In genomic region chr2:190783513-190784263, GRCh38 we compare ENCODE assay signal across 33 cellular contexts.
"Had no signal": no experiment of that assay in that cellular context is flagged by ENCODE, and none has a peak within 500 bp of the region (broad histone marks: within the 10 kb centered on the region; RNA-seq: fewer than 3 reads in every experiment).

No MANE protein-coding gene starts in this region.

- H3K4me3 Mint-ChIP-seq: activated CD4-positive, alpha-beta memory T cell treated with anti-CD3 and anti-CD28 coated beads, Interleukin-2, amount 10 ng/mL, durations not matched to agents 7 days and 5 days; activated CD4-positive, alpha-beta T cell treated with anti-CD3 and anti-CD28 coated beads for 36 hours; activated CD8-positive, alpha-beta memory T cell treated with anti-CD3 and anti-CD28 coated beads, Interleukin-2, amount 10 ng/mL, durations not matched to agents 7 days and 5 days; activated naive CD8-positive, alpha-beta T cell treated with anti-CD3 and anti-CD28 coated beads, Interleukin-2, amount 10 ng/mL, durations not matched to agents 7 days and 5 days; brain had no signal

- H3K27me3 Mint-ChIP-seq: activated CD4-positive, alpha-beta T cell treated with anti-CD3 and anti-CD28 coated beads for 36 hours; activated CD8-positive, alpha-beta memory T cell treated with anti-CD3 and anti-CD28 coated beads, Interleukin-2, amount 10 ng/mL, durations not matched to agents 7 days and 5 days had no signal

- H3K36me3 Mint-ChIP-seq: activated naive CD8-positive, alpha-beta T cell treated with anti-CD3 and anti-CD28 coated beads, Interleukin-2, amount 10 ng/mL, durations not matched to agents 7 days and 5 days had no signal

- H3K9me3 Mint-ChIP-seq: activated CD4-positive, alpha-beta memory T cell treated with anti-CD3 and anti-CD28 coated beads, Interleukin-2, amount 10 ng/mL, durations not matched to agents 7 days and 5 days had no signal

- H3K36me3 ChIP-seq: adrenal gland, MG63, SJCRH30 had no signal

- H3K9me3 ChIP-seq: adrenal gland, MG63 had no signal

- H3K27ac ChIP-seq: adrenal gland, SJCRH30, SK-N-MC had no signal

- DNase-seq: activated CD4-positive, alpha-beta memory T cell treated with anti-CD3 and anti-CD28 coated beads, Interleukin-2, amount 10 ng/mL, durations not matched to agents 7 days and 5 days; activated CD4-positive, alpha-beta T cell treated with anti-CD3 and anti-CD28 coated beads for 36 hours; activated CD4-positive, alpha-beta T cell treated with anti-CD3 and anti-CD28 coated beads, Interleukin-2, amount 50 U/mL, for 1 hour; activated CD8-positive, alpha-beta memory T cell treated with anti-CD3 and anti-CD28 coated beads for 24 hours; activated CD8-positive, alpha-beta memory T cell treated with anti-CD3 and anti-CD28 coated beads, Interleukin-2, amount 10 ng/mL, durations not matched to agents 7 days and 5 days; activated CD8-positive, alpha-beta memory T cell treated with anti-CD3 and anti-CD28 coated beads, Interleukin-2, amount 50 U/mL, for 48 hours; activated effector memory CD4-positive, alpha-beta T cell treated with anti-CD3 and anti-CD28 coated beads, Interleukin-2, amount 50 U/mL, for 16 hours; activated naive CD4-positive, alpha-beta T cell; activated naive CD4-positive, alpha-beta T cell treated with anti-CD3 and anti-CD28 coated beads, Interleukin-2, amount 50 U/mL, for 16 hours; activated naive CD8-positive, alpha-beta T cell treated with anti-CD3 and anti-CD28 coated beads, Interleukin-2, amount 10 ng/mL, durations not matched to agents 7 days and 5 days; activated T-cell treated with anti-CD3 and anti-CD28 coated beads, Interleukin-2, amount 50 U/mL, for 48 hours; adrenal gland; caudate nucleus; cerebellar nuclear complex; Kasumi-1; KG1; MG63; NCI-H1048; NCI-H1105 treated with DMSO at 0.1 percent for 48 hours; NCI-H1436; NCI-H1694; NCI-H1930; NCI-H2081 treated with DMSO at 0.1 percent for 48 hours; NCI-H345; NCI-H524 treated with DMSO at 0.1 percent for 48 hours; SHP77; SJCRH30; T1000 had no signal

- ATAC-seq: activated CD4-positive, alpha-beta T cell treated with anti-CD3 and anti-CD28 coated beads for 36 hours; activated CD8-positive, alpha-beta memory T cell treated with anti-CD3 and anti-CD28 coated beads, Interleukin-2, amount 10 ng/mL, durations not matched to agents 7 days and 5 days; Panc1 had no signal

- H3K4me3 ChIP-seq: adrenal gland, MG63, SJCRH30, SK-N-MC had no signal

- H3K27me3 ChIP-seq: adrenal gland, MG63, SJCRH30 had no signal

- H3K27ac Mint-ChIP-seq: activated CD4-positive, alpha-beta memory T cell treated with anti-CD3 and anti-CD28 coated beads, Interleukin-2, amount 10 ng/mL, durations not matched to agents 7 days and 5 days; activated CD4-positive, alpha-beta T cell treated with anti-CD3 and anti-CD28 coated beads for 36 hours; activated CD8-positive, alpha-beta memory T cell treated with anti-CD3 and anti-CD28 coated beads, Interleukin-2, amount 10 ng/mL, durations not matched to agents 7 days and 5 days; activated naive CD8-positive, alpha-beta T cell treated with anti-CD3 and anti-CD28 coated beads, Interleukin-2, amount 10 ng/mL, durations not matched to agents 7 days and 5 days; brain had no signal

- FAIRE-seq: bronchial epithelial cell, TTC549 had no signal

- H3K4me1 ChIP-seq: SJCRH30 had no signal
